In genomic region chr17:17827826-17828621, GRCh38 we compare ENCODE assay signal across 12 cellular contexts. TPM values are rescaled to one million over a fixed set of nuclear protein-coding genes. Genes with fewer than 3 reads are reported as not detected.
DNase-seq lines count a peak whose midpoint lies in the region; ATAC-seq and TF ChIP-seq lines count a peak whose summit lies in the region.
"Had no signal": no experiment of that assay in that cellular context is flagged by ENCODE, and none has a peak within 500 bp of the region (broad histone marks: within the 10 kb centered on the region; RNA-seq: fewer than 3 reads in every experiment).

No MANE protein-coding gene starts in this region.

- ATAC-seq in GM19351 (IDR thresholded peaks at IDR 0.05; ENCODE audit: unreplicated experiment) (no peak), HG03342 (IDR thresholded peaks at IDR 0.05; ENCODE audit: unreplicated experiment) (no peak), HG03571 (IDR thresholded peaks at IDR 0.05; ENCODE audit: unreplicated experiment) (no peak)
- ATAC-seq: gastroesophageal sphincter had no signal

- no peak for TF ChIP-seq CTCF in breast epithelium (IDR thresholded peaks at IDR 0.05)

- H3K27ac ChIP-seq in CD4-positive, alpha-beta memory T cell (ENCODE audit: low read depth, low read length) = no peak overlapping the region
- H3K27ac ChIP-seq in KOPT-K1 (ENCODE audit: low read depth, low read length, poor library complexity, severe bottlenecking) (peak overlapping the region; percentile 98), breast epithelium (peak overlapping the region; percentile 84 to 85), neuronal stem cell (replicated peaks; ENCODE audit: low read length) (no peak overlapping the region)

- H3K23ac ChIP-seq in neuronal stem cell (ENCODE audit: low read depth, low read length, poor library complexity) = no peak overlapping the region

- no peak overlapping the region for H2BK15ac ChIP-seq in neuronal stem cell (ENCODE audit: low read length)

- POLR2A ChIA-PET in CD4-positive, alpha-beta memory T cell (lab: Charles Lee; ENCODE audit: partially characterized antibody) = interaction anchor here (9.2 kb wide), 1 partner anchor 9 kb away, joined by 79 read pairs; the partner anchor contains the start of gene SREBF1

- H3K4me3 Mint-ChIP-seq in CD4-positive, alpha-beta memory T cell = no peak overlapping the region
- H3K4me3 Mint-ChIP-seq: immature natural killer cell had no signal

- no peak for TF ChIP-seq POLR2A in breast epithelium (IDR thresholded peaks at IDR 0.05)

- CTCF ChIA-PET in CD4-positive, alpha-beta memory T cell (lab: Charles Lee; ENCODE audit: partially characterized antibody) = interaction anchor here (1.1 to 1.6 kb wide), 3 partner anchors 8 to 16 kb away, joined by 3 to 4 read pairs (median 3); no protein-coding TSS in a partner anchor

- peak overlapping the region; percentile 71 for H2AK5ac ChIP-seq in neuronal stem cell (ENCODE audit: low read depth, low read length)

- H3K4me1 ChIP-seq in CD4-positive, alpha-beta memory T cell (ENCODE audit: insufficient read depth, low read length) = peaks cover 51% of the 10 kb centered on the region
- H3K4me1 ChIP-seq in breast epithelium (peaks cover 17 to 62% of the 10 kb centered on the region in 2 donors), neuronal stem cell (ENCODE audit: control insufficient read depth in 2 of 2, insufficient read depth in 1 of 2, low read depth in 1 of 2, low read length in 2 of 2) (peaks cover 32 to 36% of the 10 kb centered on the region in 2 donors)

- no peak overlapping the region for H2BK12ac ChIP-seq in neuronal stem cell (ENCODE audit: low read length)

- peak overlapping the region; percentile 16 for H2BK5ac ChIP-seq in neuronal stem cell (ENCODE audit: low read length)

- H3K4me1 Mint-ChIP-seq in CD4-positive, alpha-beta memory T cell = peaks cover 32 to 75% (median 51%) of the 10 kb centered on the region in 4 donors

- H3K27me3 Mint-ChIP-seq in CD4-positive, alpha-beta memory T cell = no peaks in the 10 kb centered on the region

- no peaks in the 10 kb centered on the region for H3K27me3 ChIP-seq in CD4-positive, alpha-beta memory T cell (ENCODE audit: insufficient read depth, low read length)
- H3K27me3 ChIP-seq in breast epithelium (no peaks in the 10 kb centered on the region), neuronal stem cell (ENCODE audit: control insufficient read depth in 3 of 3, insufficient read depth in 3 of 3, low read depth in 1 of 3, low read length in 3 of 3) (no peaks in the 10 kb centered on the region)
- H3K27me3 ChIP-seq: gastroesophageal sphincter had no signal

- no CpG with 5 or more reads among the region's 13 CpGs for WGBS in neuronal stem cell (ENCODE audit: extremely low coverage in 2 of 2, insufficient read length in 2 of 2, insufficient replicate concordance in 1 of 2), 2 donors

- H3K9ac ChIP-seq in neuronal stem cell (ENCODE audit: low read depth, low read length, poor library complexity) = no peak overlapping the region

- H3K18ac ChIP-seq in neuronal stem cell (ENCODE audit: low read length) = no peak overlapping the region

- peaks cover 31% of the 10 kb centered on the region for H3K79me1 ChIP-seq in neuronal stem cell (ENCODE audit: low read depth, low read length)

- H3K9me3 Mint-ChIP-seq in CD4-positive, alpha-beta memory T cell = peaks cover 0 to 1% (median 0%) of the 10 kb centered on the region in 8 donors
- H3K9me3 Mint-ChIP-seq: immature natural killer cell had no signal

- H3K4me2 ChIP-seq in neuronal stem cell (ENCODE audit: insufficient read depth, low read length, poor library complexity, severe bottlenecking) = no peak overlapping the region

- no peaks in the 10 kb centered on the region for H3K9me3 ChIP-seq in CD4-positive, alpha-beta memory T cell (ENCODE audit: control insufficient read depth in 1 of 2, low read length in 2 of 2)
- H3K9me3 ChIP-seq in KOPT-K1 (ENCODE audit: insufficient read depth, low read length, poor library complexity, severe bottlenecking) (no peaks in the 10 kb centered on the region), breast epithelium (no peaks in the 10 kb centered on the region), neuronal stem cell (replicated peaks in 1 of 2; ENCODE audit: control insufficient read depth in 2 of 2, insufficient read depth in 1 of 2, low read depth in 1 of 2, low read length in 2 of 2) (no peaks in the 10 kb centered on the region)
- H3K9me3 ChIP-seq: gastroesophageal sphincter had no signal

- peak overlapping the region in 6 of 7 donors; percentile 30 to 78 (median 45) for H3K27ac Mint-ChIP-seq in CD4-positive, alpha-beta memory T cell

- H2AFZ ChIP-seq in neuronal stem cell (ENCODE audit: low read length) = no peak overlapping the region

- no peak overlapping the region for H3K4ac ChIP-seq in neuronal stem cell (ENCODE audit: low read length)

- H2BK120ac ChIP-seq in neuronal stem cell (ENCODE audit: low read depth, low read length) = no peak overlapping the region

- no peak overlapping the region for H4K8ac ChIP-seq in neuronal stem cell (ENCODE audit: low read depth, low read length)

- no peak overlapping the region for H3K14ac ChIP-seq in neuronal stem cell (ENCODE audit: low read length)

- intact Hi-C loops in CD4-positive, alpha-beta memory T cell (cut with micrococcal nuclease) = no loop called here
- intact Hi-C loops in breast epithelium (cut with DNase I; ENCODE audit: low total_unique reads) = no loop called here

- H3K4me3 ChIP-seq in CD4-positive, alpha-beta memory T cell (ENCODE audit: low read length in 2 of 2) = no peak overlapping the region
- H3K4me3 ChIP-seq in breast epithelium (no peak overlapping the region), neuronal stem cell (ENCODE audit: low read length in 2 of 2) (no peak overlapping the region)
- H3K4me3 ChIP-seq: gastroesophageal sphincter had no signal

- H3K36me3 ChIP-seq in CD4-positive, alpha-beta memory T cell (ENCODE audit: insufficient read depth, low read length) = no peaks in the 10 kb centered on the region
- H3K36me3 ChIP-seq in KOPT-K1 (ENCODE audit: insufficient read depth, low read length) = peaks cover 34% of the 10 kb centered on the region
- no peaks in the 10 kb centered on the region for H3K36me3 ChIP-seq in breast epithelium
- peaks cover 0 to 7% of the 10 kb centered on the region in 2 donors for H3K36me3 ChIP-seq in neuronal stem cell (replicated peaks in 1 of 2; ENCODE audit: control insufficient read depth in 2 of 2, insufficient read depth in 2 of 2, low read length in 2 of 2)

- peaks cover 3 to 8% of the 10 kb centered on the region in 2 donors for H3K36me3 Mint-ChIP-seq in CD4-positive, alpha-beta memory T cell

- H4K91ac ChIP-seq in neuronal stem cell (ENCODE audit: low read depth, low read length, poor library complexity) = no peak overlapping the region

- no peak for DNase-seq in CD4-positive, alpha-beta memory T cell
- DNase-seq in breast epithelium (ENCODE audit: low spot score in 2 of 2) = no peak
- no peak for DNase-seq in neuronal stem cell (ENCODE audit: low spot score)
- DNase-seq: activated naive CD4-positive, alpha-beta T cell treated with Interleukin-2 at 50 U/mL for 16 hours; immature natural killer cell; NCI-H748 treated with DMSO at 0.1 percent for 48 hours; SHP77 had no signal

RNA-seq across cellular contexts. Expression of gene SREBF1, which starts 8.8 kb away (rescaled TPM):
- total RNA-seq in CD4-positive, alpha-beta memory T cell = 10 to 100 TPM in 1 of 2 experiments, 1 to 10 TPM in 1; 10.0 to 11.7 TPM
- 10 to 100 TPM in 1 of 2 donors, 1 to 10 TPM in 1; 5.0 to 15.5 TPM for polyA plus RNA-seq in CD4-positive, alpha-beta memory T cell
- total RNA-seq in breast epithelium = 100 to 1,000 TPM in 1 of 3 donors, 10 to 100 TPM in 2; 39.0 to 119 (median 81.3) TPM
- 57.8 TPM for polyA plus RNA-seq in neuronal stem cell (2013, experiment 1 of 2)
- polyA plus RNA-seq in neuronal stem cell (2013, experiment 2 of 2) = 61.7 TPM

Comparison
In these comparisons a context has a peak if more than half of its experiments do, and no peak if none do; other contexts are left out.
1. H3K27ac ChIP-seq: peak in KOPT-K1 (single experiment) and breast epithelium (2 of 2); none in CD4-positive, alpha-beta memory T cell (single experiment) and neuronal stem cell (single experiment).